19 cellular contexts compared by ENCODE assay signal in the genomic region with DNA sequence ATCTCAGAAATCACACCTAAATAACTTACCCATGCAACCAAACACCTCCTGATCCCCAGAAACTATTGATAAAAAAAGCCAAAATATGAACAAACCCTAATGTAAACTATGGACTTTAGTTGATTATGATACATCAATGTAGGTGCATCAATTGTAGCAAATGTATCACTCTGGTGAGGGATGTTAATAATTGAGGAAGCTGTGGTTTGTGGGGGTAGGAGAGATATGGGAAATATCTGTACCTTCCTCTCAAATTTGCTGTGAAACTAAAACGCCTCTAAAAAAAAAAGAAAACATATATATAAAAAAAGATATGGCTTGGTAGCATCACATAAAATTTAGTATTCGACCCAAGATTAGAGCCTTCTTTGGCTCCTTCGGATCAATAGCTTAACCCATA.
A peak's percentile ranks its signal among the peaks of the same experiment; 100 is the strongest.
DNase-seq lines count a peak whose midpoint lies in the region; ATAC-seq, FAIRE-seq and TF ChIP-seq lines count a peak whose summit lies in the region.
"Had no signal": no experiment of that assay in that cellular context is flagged by ENCODE, and none has a peak within 500 bp of the region (broad histone marks: within the 10 kb centered on the region; RNA-seq: fewer than 3 reads in every experiment).

No MANE protein-coding gene starts in this region.

- peak; percentile 26 to 49 for DNase-seq in Kasumi-1 (lab: John Stamatoyannopoulos, UW)
- peak; percentile 36 to 52 for DNase-seq in NOMO-1 (lab: John Stamatoyannopoulos, UW; ENCODE audit: unreplicated experiment in 2 of 2)
- peak; percentile 39 for DNase-seq in SKM-1 (lab: John Stamatoyannopoulos, UW; ENCODE audit: unreplicated experiment)
- no peak for DNase-seq in mammary epithelial cell
- DNase-seq in left cardiac atrium = no peak
- DNase-seq in kidney = no peak
- no peak for DNase-seq in breast epithelium (ENCODE audit: low spot score in 2 of 2)
- DNase-seq: CD4-positive, alpha-beta memory T cell; Karpas-422; MG63; NCI-H1105 treated with DMSO at 0.1 percent for 48 hours; NCI-H2029 treated with DMSO at 0.1 percent for 48 hours; NCI-H2171; NCI-H446; NCI-H526; T-helper 2 cell had no signal

- H3K4me3 ChIP-seq in mammary epithelial cell (replicated peaks in 1 of 3; ENCODE audit: insufficient read depth in 1 of 3, low read depth in 2 of 3, low read length in 3 of 3) = no peak overlapping the region
- H3K4me3 ChIP-seq in kidney (ENCODE audit: low read length in 2 of 2) = no peak overlapping the region
- H3K4me3 ChIP-seq in breast epithelium = no peak overlapping the region
- H3K4me3 ChIP-seq: MG63 had no signal

- TF ChIP-seq POLR2A in breast epithelium (IDR thresholded peaks at IDR 0.05) = no peak

- no peaks in the 10 kb centered on the region for H3K27me3 ChIP-seq in mammary epithelial cell (ENCODE audit: insufficient read depth, low read length)
- no peaks in the 10 kb centered on the region for H3K27me3 ChIP-seq in breast epithelium
- H3K27me3 ChIP-seq: MG63 had no signal

- H3K9ac ChIP-seq in mammary epithelial cell (ENCODE audit: insufficient read depth, low read length) = no peak overlapping the region
- H3K9ac ChIP-seq in kidney (ENCODE audit: low read length in 2 of 2) = no peak overlapping the region

- no peak overlapping the region for H2AFZ ChIP-seq in mammary epithelial cell (ENCODE audit: low read depth, low read length)

- no peak for FAIRE-seq in kidney (lab: Jason Lieb, UNC)
- FAIRE-seq: GM12891, H54 had no signal

- intact Hi-C loops in mammary epithelial cell (cut with micrococcal nuclease) (no loop called here), left cardiac atrium (cut with DNase I) (no loop called here), kidney (cut with DNase I) (no loop called here), breast epithelium (cut with DNase I; ENCODE audit: low total_unique reads) (no loop called here)

- TF ChIP-seq CTCF in mammary epithelial cell (conservative IDR thresholded peaks at IDR 0.05 in 1 of 2, IDR thresholded peaks at IDR 0.05 in 1 of 2; ENCODE audit: extremely low read depth in 1 of 2, insufficient read depth in 1 of 2, low read depth in 1 of 2, low read length in 2 of 2) (no peak), kidney (IDR thresholded peaks at IDR 0.05; ENCODE audit: borderline replicate concordance, extremely low read depth, insufficient read depth) (no peak), breast epithelium (IDR thresholded peaks at IDR 0.05) (no peak)

- H3K36me3 ChIP-seq in mammary epithelial cell (ENCODE audit: insufficient read depth, low read length) = no peaks in the 10 kb centered on the region
- no peaks in the 10 kb centered on the region for H3K36me3 ChIP-seq in kidney (ENCODE audit: control insufficient read depth in 1 of 2, insufficient read depth in 2 of 2, low read length in 2 of 2)
- no peaks in the 10 kb centered on the region for H3K36me3 ChIP-seq in breast epithelium
- H3K36me3 ChIP-seq: MG63 had no signal

- H3K9me3 ChIP-seq in mammary epithelial cell (replicated peaks; ENCODE audit: insufficient read depth, low read length) (no peaks in the 10 kb centered on the region), kidney (ENCODE audit: control insufficient read depth in 1 of 2, low read length in 2 of 2) (no peaks in the 10 kb centered on the region), breast epithelium (no peaks in the 10 kb centered on the region)
- H3K9me3 ChIP-seq: MG63 had no signal

- in situ Hi-C loops in mammary epithelial cell (cut with MboI; ENCODE audit: low sequenced_read_pairs in 2 of 2) = no loop called here

- dilution Hi-C loops in mammary epithelial cell (cut with HindIII; ENCODE audit: low sequenced_read_pairs) = no loop called here

- no peak overlapping the region for H3K4me2 ChIP-seq in mammary epithelial cell (ENCODE audit: insufficient read depth, low read depth, low read length)

- ATAC-seq in left cardiac atrium = no peak
- ATAC-seq: Right ventricle myocardium inferior had no signal

- H4K20me1 ChIP-seq in mammary epithelial cell (ENCODE audit: insufficient read depth, low read length) = no peaks in the 10 kb centered on the region

- no TSS peak for BruUV-seq in mammary epithelial cell (replicated peaks; lab: Mats Ljungman, UMichigan)

- 82% methylated on average over 2 of the region's 3 CpGs for WGBS in mammary epithelial cell (ENCODE audit: low coverage, missing lambda C conversion rate)

- H3K27ac ChIP-seq in mammary epithelial cell (ENCODE audit: insufficient read depth, low read depth, low read length) (no peak overlapping the region), kidney (ENCODE audit: low read depth in 2 of 2, low read length in 2 of 2) (no peak overlapping the region), breast epithelium (no peak overlapping the region)

- peaks cover 23% of the 10 kb centered on the region for H3K4me1 ChIP-seq in mammary epithelial cell (ENCODE audit: insufficient read depth, low read length)
- no peaks in the 10 kb centered on the region for H3K4me1 ChIP-seq in kidney (ENCODE audit: control insufficient read depth in 1 of 2, insufficient read depth in 1 of 2, low read depth in 1 of 2, low read length in 2 of 2)
- no peaks in the 10 kb centered on the region for H3K4me1 ChIP-seq in breast epithelium

- no peaks in the 10 kb centered on the region for H3K79me2 ChIP-seq in mammary epithelial cell (ENCODE audit: insufficient read depth, low read length)

- CTCF ChIA-PET in mammary epithelial cell (lab: Charles Lee; ENCODE audit: low non-redundant PET) = no interaction called here

Comparison
In these comparisons a context has a peak if more than half of its experiments do, and no peak if none do; other contexts are left out.
1. DNase-seq: peak in Kasumi-1 (2 of 2), NOMO-1 (2 of 2) and SKM-1 (single experiment); none in mammary epithelial cell (single experiment), left cardiac atrium (single experiment), kidney (single experiment) and breast epithelium (0 of 2).